9 cellular contexts compared by ENCODE assay signal in genomic region chr2:44578401-44579135, GRCh38.
A peak's percentile ranks its signal among the peaks of the same experiment; 100 is the strongest.
DNase-seq lines count a peak whose midpoint lies in the region; ATAC-seq and TF ChIP-seq lines count a peak whose summit lies in the region.
"Had no signal": no experiment of that assay in that cellular context is flagged by ENCODE, and none has a peak within 500 bp of the region (broad histone marks: within the 10 kb centered on the region; RNA-seq: fewer than 3 reads in every experiment).

No MANE protein-coding gene starts in this region.

- H2AK5ac ChIP-seq in trophoblast cell (ENCODE audit: low read length): no peak overlapping the region

- no peak overlapping the region for H3K4ac ChIP-seq in trophoblast cell (ENCODE audit: low read depth, low read length)

- H3K9me3 ChIP-seq in trophoblast cell (ENCODE audit: insufficient read depth, low read depth, low read length): no peaks in the 10 kb centered on the region
- no peaks in the 10 kb centered on the region for H3K9me3 ChIP-seq in suprapubic skin
- no peaks in the 10 kb centered on the region for H3K9me3 ChIP-seq in uterus

- WGBS in trophoblast cell (ENCODE audit: extremely low coverage, insufficient coverage, insufficient read length): 100% methylated on average over 1 of the region's 3 CpGs
- whole genome bisulfite sequencing in suprapubic skin: 70% methylated on average over 3 of the region's 3 CpGs

- H3K4me3 Mint-ChIP-seq in activated T-helper 2 cell treated with anti-CD3 and anti-CD28 coated beads, Interferon-gamma antibody, Interleukin-2, Interleukin-4, amounts not matched to agents 10 μg/mL and 5 μg/mL and 100 μg/mL, durations not matched to agents 14 hours and 24 hours and 36 hours (ENCODE audit: low read depth): peak overlapping the region; percentile 40

- no peak overlapping the region for H4K8ac ChIP-seq in trophoblast cell (ENCODE audit: low read depth, low read length)

- H3K9me3 Mint-ChIP-seq in activated T-helper 2 cell treated with anti-CD3 and anti-CD28 coated beads, Interferon-gamma antibody, Interleukin-2, Interleukin-4, amounts not matched to agents 10 μg/mL and 5 μg/mL and 100 μg/mL, durations not matched to agents 14 hours and 24 hours and 36 hours: no peaks in the 10 kb centered on the region

- no peak for DNase-seq in activated T-helper 2 cell treated with anti-CD3 and anti-CD28 coated beads, Interferon-gamma antibody, Interleukin-2, Interleukin-4, amounts not matched to agents 10 μg/mL and 5 μg/mL and 100 μg/mL, durations not matched to agents 14 hours and 24 hours and 36 hours (ENCODE audit: low spot score)
- peak; percentile 79 to 95 for DNase-seq in trophoblast cell
- no peak for DNase-seq in suprapubic skin (ENCODE audit: low spot score in 2 of 2)
- no peak for DNase-seq in uterus
- DNase-seq: retina had no signal

- no peaks in the 10 kb centered on the region for H3K79me2 ChIP-seq in trophoblast cell (ENCODE audit: control insufficient read depth, insufficient read depth, low read length, poor library complexity)

- TF ChIP-seq POLR2A in suprapubic skin (IDR thresholded peaks at IDR 0.05) (no peak), uterus (IDR thresholded peaks at IDR 0.05) (no peak), GM18505 (IDR thresholded peaks at IDR 0.05; ENCODE audit: borderline replicate concordance, extremely low read depth, insufficient read depth, insufficient read length) (no peak)

- H2AFZ ChIP-seq in trophoblast cell (ENCODE audit: insufficient read depth, low read length, poor library complexity): no peak overlapping the region

- H3K36me3 Mint-ChIP-seq in activated T-helper 2 cell treated with anti-CD3 and anti-CD28 coated beads, Interferon-gamma antibody, Interleukin-2, Interleukin-4, amounts not matched to agents 10 μg/mL and 5 μg/mL and 100 μg/mL, durations not matched to agents 14 hours and 24 hours and 36 hours (ENCODE audit: low read depth): no peaks in the 10 kb centered on the region

- no peak overlapping the region for H2BK12ac ChIP-seq in trophoblast cell (ENCODE audit: low read length)

- H3K27ac Mint-ChIP-seq in activated T-helper 2 cell treated with anti-CD3 and anti-CD28 coated beads, Interferon-gamma antibody, Interleukin-2, Interleukin-4, amounts not matched to agents 10 μg/mL and 5 μg/mL and 100 μg/mL, durations not matched to agents 14 hours and 24 hours and 36 hours: peak overlapping the region; percentile 74

- H3K79me1 ChIP-seq in trophoblast cell (ENCODE audit: low read length): no peaks in the 10 kb centered on the region

- no peak overlapping the region for H4K12ac ChIP-seq in trophoblast cell (ENCODE audit: low read depth, low read length)

- H3K4me3 ChIP-seq in trophoblast cell (ENCODE audit: low read depth, low read length) (no peak overlapping the region), suprapubic skin (no peak overlapping the region), uterus (no peak overlapping the region)

- H3K4me1 Mint-ChIP-seq in activated T-helper 2 cell treated with anti-CD3 and anti-CD28 coated beads, Interferon-gamma antibody, Interleukin-2, Interleukin-4, amounts not matched to agents 10 μg/mL and 5 μg/mL and 100 μg/mL, durations not matched to agents 14 hours and 24 hours and 36 hours (ENCODE audit: low read depth): peaks cover 30% of the 10 kb centered on the region

- H4K91ac ChIP-seq in trophoblast cell (ENCODE audit: low read depth, low read length): no peak overlapping the region

- ATAC-seq in GM18520 (IDR thresholded peaks at IDR 0.05; ENCODE audit: unreplicated experiment) (peak; percentile 73), HG03196 (IDR thresholded peaks at IDR 0.05; ENCODE audit: unreplicated experiment) (peak; percentile 51), HG02571 (IDR thresholded peaks at IDR 0.05; ENCODE audit: unreplicated experiment) (no peak), GM18505 (IDR thresholded peaks at IDR 0.05; ENCODE audit: unreplicated experiment) (no peak)

- TF ChIP-seq CTCF in suprapubic skin (IDR thresholded peaks at IDR 0.05) (no peak), uterus (IDR thresholded peaks at IDR 0.05) (no peak)

- H3K27me3 ChIP-seq in trophoblast cell (ENCODE audit: insufficient read depth, low read length) (no peaks in the 10 kb centered on the region), suprapubic skin (no peaks in the 10 kb centered on the region), uterus (no peaks in the 10 kb centered on the region)

- H3K4me1 ChIP-seq in trophoblast cell (ENCODE audit: control insufficient read depth in 1 of 2, insufficient read depth in 2 of 2, low read length in 2 of 2): peaks cover 2 to 6% of the 10 kb centered on the region in 2 experiments
- H3K4me1 ChIP-seq in suprapubic skin: peaks cover 3% of the 10 kb centered on the region
- no peaks in the 10 kb centered on the region for H3K4me1 ChIP-seq in uterus

- no peaks in the 10 kb centered on the region for H3K27me3 Mint-ChIP-seq in activated T-helper 2 cell treated with anti-CD3 and anti-CD28 coated beads, Interferon-gamma antibody, Interleukin-2, Interleukin-4, amounts not matched to agents 10 μg/mL and 5 μg/mL and 100 μg/mL, durations not matched to agents 14 hours and 24 hours and 36 hours (ENCODE audit: low read depth)

- H3K4me2 ChIP-seq in trophoblast cell (ENCODE audit: low read length): no peak overlapping the region

- no peak for TF ChIP-seq EP300 in suprapubic skin (IDR thresholded peaks at IDR 0.05)

- H3K36me3 ChIP-seq in trophoblast cell (ENCODE audit: control insufficient read depth in 1 of 2, insufficient read depth in 2 of 2, low read length in 2 of 2) (no peaks in the 10 kb centered on the region), suprapubic skin (no peaks in the 10 kb centered on the region), uterus (no peaks in the 10 kb centered on the region)

- H3K27ac ChIP-seq in trophoblast cell (ENCODE audit: low read depth, low read length) (no peak overlapping the region), suprapubic skin (no peak overlapping the region), uterus (no peak overlapping the region)

- H3K9ac ChIP-seq in trophoblast cell (ENCODE audit: low read length): no peak overlapping the region

- intact Hi-C loops in activated T-helper 2 cell treated with anti-CD3 and anti-CD28 coated beads, Interferon-gamma antibody, Interleukin-2, Interleukin-4, amounts not matched to agents 10 μg/mL and 5 μg/mL and 100 μg/mL, durations not matched to agents 14 hours and 24 hours and 36 hours (cut with micrococcal nuclease): loop anchor here (1.0 to 10.0 kb wide), 4 partner anchors 38 to 986 kb away; partner anchors contain the start of genes CAMKMT and PREPL
- intact Hi-C loops in uterus (cut with DNase I; ENCODE audit: low total_unique reads): no loop called here

- H2BK5ac ChIP-seq in trophoblast cell (ENCODE audit: low read depth, low read length, poor library complexity): no peak overlapping the region

- no peak overlapping the region for H3K23ac ChIP-seq in trophoblast cell (ENCODE audit: low read length)

- H2BK120ac ChIP-seq in trophoblast cell (ENCODE audit: insufficient read depth, low read length, poor library complexity): no peak overlapping the region

- H3K18ac ChIP-seq in trophoblast cell (ENCODE audit: low read length): no peak overlapping the region

- H3K14ac ChIP-seq in trophoblast cell (ENCODE audit: low read length): no peak overlapping the region

Comparison
In these comparisons a context has a peak if more than half of its experiments do, and no peak if none do; other contexts are left out.
1. ATAC-seq: peak in GM18520 (single experiment) and HG03196 (single experiment); none in HG02571 (single experiment) and GM18505 (single experiment).
2. DNase-seq: peak in trophoblast cell (2 of 2); none in activated T-helper 2 cell treated with anti-CD3 and anti-CD28 coated beads, Interferon-gamma antibody, Interleukin-2, Interleukin-4, amounts not matched to agents 10 μg/mL and 5 μg/mL and 100 μg/mL, durations not matched to agents 14 hours and 24 hours and 36 hours (single experiment), suprapubic skin (0 of 2) and uterus (0 of 2).